In the genomic region with DNA sequence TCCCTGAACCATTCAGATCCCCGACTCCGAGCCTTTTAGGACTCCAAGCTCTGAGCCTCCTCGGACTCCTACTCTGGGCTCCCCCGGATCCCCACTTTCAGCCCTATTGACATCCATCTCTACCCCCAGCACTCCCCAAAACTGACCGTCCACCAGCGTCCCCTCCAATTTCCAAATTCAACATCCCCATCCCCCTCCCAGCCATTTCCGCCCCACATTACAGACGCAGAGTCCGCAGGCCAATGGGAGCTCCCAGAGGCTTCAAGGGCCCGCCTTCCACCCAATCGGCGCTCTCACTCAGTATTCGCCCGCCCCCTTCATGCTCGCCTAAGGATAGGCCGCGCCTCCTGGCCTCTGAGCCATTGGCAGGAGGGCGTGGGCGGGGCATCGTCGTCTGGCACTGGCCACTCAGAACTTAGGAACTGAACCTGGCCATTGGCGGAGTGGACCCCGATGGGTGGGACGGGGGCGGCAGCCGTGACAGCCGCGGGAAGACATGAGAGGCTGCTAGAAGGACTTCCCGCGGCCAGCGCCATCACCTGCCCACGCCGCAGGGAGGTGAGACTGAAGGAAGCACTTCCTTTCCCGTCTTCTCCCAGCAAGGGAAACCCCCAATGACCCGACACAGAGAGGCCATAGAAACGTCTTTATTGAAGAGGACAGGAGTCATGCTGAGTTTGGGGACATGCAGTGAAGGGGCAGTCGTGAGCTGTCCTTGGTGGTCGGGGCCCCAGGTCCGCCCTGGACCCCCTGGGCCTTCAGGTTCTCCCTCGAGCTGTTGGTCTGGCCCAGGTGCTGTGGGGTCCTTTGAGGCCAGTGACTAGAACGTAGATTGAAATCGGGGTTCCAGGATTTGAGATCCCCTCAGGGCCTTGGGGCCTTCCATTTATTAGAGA, we compare ENCODE assay signal across 8 cellular contexts. TPM values are rescaled to one million over a fixed set of nuclear protein-coding genes. Genes with fewer than 3 reads are reported as not detected.
A peak's percentile ranks its signal among the peaks of the same experiment; 100 is the strongest.
DNase-seq lines count a peak whose midpoint lies in the region; ATAC-seq and TF ChIP-seq lines count a peak whose summit lies in the region.

A gene (minus strand): TSS at position 185 of the 896 bp plus-strand sequence. CDS start 816 bp downstream, outside the sequence.

- TF ChIP-seq CTCF in GM13976 (IDR thresholded peaks at IDR 0.05; ENCODE audit: borderline replicate concordance, control extremely low read depth, extremely low read depth, insufficient read depth, missing control alignments), result no peak
- TF ChIP-seq CTCF in upper lobe of right lung (IDR thresholded peaks at IDR 0.05), result no peak

- peak; percentile 99 for DNase-seq in GM13976 (ENCODE audit: low spot score)
- peak; percentile 100 for DNase-seq in NCI-H146 treated with DMSO at 0.1 percent for 48 hours (lab: John Stamatoyannopoulos, UW; ENCODE audit: unreplicated experiment)
- peak; percentile 99 for DNase-seq in amniotic stem cell (lab: John Stamatoyannopoulos, UW)
- DNase-seq in left cardiac atrium, result peak; percentile 100
- DNase-seq in posterior vena cava (ENCODE audit: low spot score), result peak; percentile 100
- peak; percentile 100 for DNase-seq in upper lobe of right lung

- no peaks in the 10 kb centered on the region for H3K9me3 ChIP-seq in upper lobe of right lung

- H3K4me1 ChIP-seq in upper lobe of right lung, result peaks cover 17% of the 10 kb centered on the region

- H3K27me3 ChIP-seq in upper lobe of right lung, result no peaks in the 10 kb centered on the region

- intact Hi-C loops in T-helper 1 cell treated with Interleukin-12 subunit alpha and Interleukin-12 subunit beta and Interleukin-4 antibody, amounts not matched to agents 30 ng/mL and 1 ng/mL, for 36 hours (cut with micrococcal nuclease), result loop anchor here (1.0 to 2.0 kb wide), 16 partner anchors 19 to 386 kb away; a partner anchor contains a TSS
- intact Hi-C loops in left cardiac atrium (cut with DNase I) (no loop called here), posterior vena cava (cut with DNase I) (no loop called here), upper lobe of right lung (cut with DNase I) (no loop called here)

- peak; percentile 98 for ATAC-seq in HG02870 (IDR thresholded peaks at IDR 0.05; ENCODE audit: unreplicated experiment)
- ATAC-seq in left cardiac atrium, result peak; percentile 99
- ATAC-seq in upper lobe of right lung, result peak; percentile 98

- in situ Hi-C loops in GM13976 (cut with MboI; ENCODE audit: low sequenced_read_pairs, unreplicated experiment), result no loop called here

- H3K4me3 ChIP-seq in upper lobe of right lung, result peak within 1 kb of the TSS; percentile 72

- no peaks in the 10 kb centered on the region for H3K36me3 ChIP-seq in upper lobe of right lung

- peak within 1 kb of the TSS; percentile 92 for H3K27ac ChIP-seq in upper lobe of right lung

RNA-seq across cellular contexts. Expression of the gene that starts here (rescaled TPM):
- 49.1 and 52.2 TPM in 2 replicates for total RNA-seq in T-helper 1 cell treated with Interleukin-12 subunit alpha and Interleukin-12 subunit beta and Interleukin-4 antibody, amounts not matched to agents 30 ng/mL and 1 ng/mL, for 36 hours
- total RNA-seq in left cardiac atrium, result 10 to 100 TPM; 11.6 to 13.2 TPM
- total RNA-seq in posterior vena cava, result 10 to 100 TPM; 10.8 to 14.4 TPM
- 18.7 TPM for total RNA-seq in upper lobe of right lung

Comparison
In these comparisons a context has a peak if more than half of its experiments do, and no peak if none do; other contexts are left out.
1. Peak in every context shown above with its lines: DNase-seq, ATAC-seq, H3K4me3 ChIP-seq and H3K27ac ChIP-seq.